ENCODE assay signal across 8 cellular contexts in the genomic region with DNA sequence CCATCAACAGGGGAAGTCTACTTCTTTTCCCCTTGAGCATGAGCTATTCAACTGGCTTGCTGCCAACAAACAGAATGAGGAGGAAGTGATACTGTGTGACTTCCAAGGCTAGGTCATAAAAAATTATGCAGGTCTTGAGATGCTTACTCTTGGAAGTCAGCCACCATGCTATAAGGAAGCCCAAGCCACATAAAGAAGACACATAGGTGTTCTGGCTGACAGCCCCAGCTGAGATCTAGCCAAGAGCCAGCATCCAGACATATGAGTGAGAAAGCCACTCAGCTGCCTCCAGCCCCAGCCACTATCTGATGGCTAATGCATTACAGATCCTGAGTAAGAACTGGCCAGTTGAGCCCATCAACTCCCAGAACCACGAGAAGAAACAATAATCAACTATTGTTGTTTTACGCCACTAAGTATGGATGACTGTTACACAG. TPM values are rescaled to one million over a fixed set of nuclear protein-coding genes. Genes with fewer than 3 reads are reported as not detected.
DNase-seq lines count a peak whose midpoint lies in the region; ATAC-seq, FAIRE-seq and TF ChIP-seq lines count a peak whose summit lies in the region.

No MANE protein-coding gene starts in this region.

- H3K36me3 ChIP-seq in left lung = no peaks in the 10 kb centered on the region

- no peak overlapping the region for H3K4me3 Mint-ChIP-seq in type B pancreatic cell

- H3K4me3 ChIP-seq in GM12864 (ENCODE audit: low read depth, low read length) (no peak overlapping the region), left lung (no peak overlapping the region)

- peaks cover 0 to 9% of the 10 kb centered on the region in 2 donors for H3K9me3 ChIP-seq in left lung

- FAIRE-seq in RCC 7860 (lab: Jason Lieb, UNC) = no peak

- DNase-seq in GM12864 (ENCODE audit: low read depth) (peak; percentile 29), RCC 7860 (ENCODE audit: low spot score) (peak; percentile 48), left lung (no peak), hepatic stellate cell (ENCODE audit: low spot score) (no peak), type B pancreatic cell (ENCODE audit: extremely low spot score, unreplicated experiment) (no peak)
- DNase-seq in stimulated activated CD4-positive, alpha-beta T cell treated with anti-CD3 and anti-CD28 coated beads, Interleukin-2, amount 100 ng/mL, for 24 hours = no peak
- no peak for DNase-seq in activated T-cell treated with anti-CD3 and anti-CD28 coated beads, Interleukin-2, amount 50 U/mL, for 1 hour

- H3K9me3 Mint-ChIP-seq in type B pancreatic cell = peaks cover 11% of the 10 kb centered on the region

- peaks cover 36% of the 10 kb centered on the region for H3K4me1 Mint-ChIP-seq in type B pancreatic cell (ENCODE audit: unreplicated experiment)

- TF ChIP-seq CTCF in GM12864 (IDR thresholded peaks at IDR 0.05; ENCODE audit: low read depth, low read length, missing control alignments) (no peak), left lung (IDR thresholded peaks at IDR 0.05) (no peak), type B pancreatic cell (conservative IDR thresholded peaks at IDR 0.05) (no peak)

- intact Hi-C loops in left lung (cut with DNase I) = no loop called here

- no peak overlapping the region for H3K27ac ChIP-seq in left lung

- H3K4me1 ChIP-seq in left lung = no peaks in the 10 kb centered on the region

- peaks cover 46% of the 10 kb centered on the region for H3K36me3 Mint-ChIP-seq in type B pancreatic cell

- H3K27ac Mint-ChIP-seq in type B pancreatic cell = no peak overlapping the region

- no peaks in the 10 kb centered on the region for H3K27me3 Mint-ChIP-seq in type B pancreatic cell

- peak; percentile 51 for ATAC-seq in HG03095 (IDR thresholded peaks at IDR 0.05; ENCODE audit: unreplicated experiment)
- ATAC-seq in left lung = peak; percentile 20

- no peaks in the 10 kb centered on the region for H3K27me3 ChIP-seq in left lung

RNA-seq across cellular contexts. Expression of gene PPP2R1B, which starts 31.0 kb away (rescaled TPM):
- total RNA-seq in left lung (10 to 100 TPM; 28.1 to 28.8 TPM), type B pancreatic cell (ENCODE audit: low replicate concordance) (48.1 and 52.3 TPM in 2 replicates)

Comparison
In these comparisons a context has a peak if more than half of its experiments do, and no peak if none do; other contexts are left out.
1. DNase-seq: peak in GM12864 (single experiment) and RCC 7860 (single experiment); none in left lung (0 of 2), hepatic stellate cell (single experiment), type B pancreatic cell (single experiment), stimulated activated CD4-positive, alpha-beta T cell treated with anti-CD3 and anti-CD28 coated beads, Interleukin-2, amount 100 ng/mL, for 24 hours (0 of 2) and activated T-cell treated with anti-CD3 and anti-CD28 coated beads, Interleukin-2, amount 50 U/mL, for 1 hour (single experiment).